Comparison of ENCODE assay signal across 17 cellular contexts in genomic region chr18:40949138-40949949, GRCh38.
A peak's percentile ranks its signal among the peaks of the same experiment; 100 is the strongest.
DNase-seq lines count a peak whose midpoint lies in the region; ATAC-seq and TF ChIP-seq lines count a peak whose summit lies in the region.
"Had no signal": no experiment of that assay in that cellular context is flagged by ENCODE, and none has a peak within 500 bp of the region (broad histone marks: within the 10 kb centered on the region; RNA-seq: fewer than 3 reads in every experiment).

No MANE protein-coding gene starts in this region.

- no peak overlapping the region for H3K23ac ChIP-seq in mesenchymal stem cell (ENCODE audit: low read length in 2 of 2)

- no peak overlapping the region for H3K18ac ChIP-seq in mesenchymal stem cell (ENCODE audit: low read depth in 1 of 2, low read length in 2 of 2)

- H3K14ac ChIP-seq in mesenchymal stem cell (ENCODE audit: low read length in 2 of 2) = no peak overlapping the region

- no peaks in the 10 kb centered on the region for H3K79me1 ChIP-seq in mesenchymal stem cell (replicated peaks; ENCODE audit: low read length, poor library complexity, severe bottlenecking)

- no peaks in the 10 kb centered on the region for H3K9me3 ChIP-seq in mesenchymal stem cell (ENCODE audit: control insufficient read depth, low read length)
- no peaks in the 10 kb centered on the region for H3K9me3 ChIP-seq in ascending aorta
- H3K9me3 ChIP-seq: colonic mucosa had no signal

- H3K27me3 ChIP-seq in mesenchymal stem cell (ENCODE audit: control insufficient read depth in 1 of 2, insufficient read depth in 1 of 2, low read length in 2 of 2) (no peaks in the 10 kb centered on the region), ascending aorta (no peaks in the 10 kb centered on the region)
- H3K27me3 ChIP-seq: colonic mucosa had no signal

- peak overlapping the region in 1 of 2 experiments; percentile 63 for H2BK12ac ChIP-seq in mesenchymal stem cell (ENCODE audit: low read length in 2 of 2)

- H3K36me3 ChIP-seq in mesenchymal stem cell (ENCODE audit: control insufficient read depth in 1 of 2, insufficient read depth in 2 of 2, low read depth in 1 of 2, low read length in 2 of 2) (no peaks in the 10 kb centered on the region), ascending aorta (no peaks in the 10 kb centered on the region)
- H3K36me3 ChIP-seq: colonic mucosa had no signal

- H2AK5ac ChIP-seq in mesenchymal stem cell (ENCODE audit: low read length, severe bottlenecking) = no peak overlapping the region

- peak overlapping the region in 1 of 2 experiments; percentile 60 for H3K4ac ChIP-seq in mesenchymal stem cell (ENCODE audit: low read depth in 1 of 2, low read length in 2 of 2)

- H4K91ac ChIP-seq in mesenchymal stem cell (ENCODE audit: low read length) = no peak overlapping the region

- DNase-seq in G401 (ENCODE audit: low spot score) (peak; percentile 24), NCI-H1105 (lab: John Stamatoyannopoulos, UW) (peak; percentile 28), RPMI8226 (peak; percentile 92), mesenchymal stem cell (no peak), GM19238 (ENCODE audit: insufficient read length, low spot score) (no peak), ascending aorta (ENCODE audit: low spot score in 2 of 2) (no peak), GM10248 (ENCODE audit: extremely low spot score) (no peak)
- DNase-seq: activated B cell treated with CpG ODN at 0.5 μM for 24 hours; activated T-cell treated with anti-CD3 and anti-CD28 coated beads, Interleukin-2, amount 50 U/mL, for 72 hours; colonic mucosa; HFFc6; hypothalamus; NCI-H2171 treated with DMSO at 0.1 percent for 48 hours; stimulated activated CD4-positive, alpha-beta T cell treated with anti-CD3 and anti-CD28 coated beads, Interleukin-15, amount 100 ng/mL, for 24 hours had no signal

- H2BK5ac ChIP-seq in mesenchymal stem cell (ENCODE audit: low read depth, low read length, poor library complexity, severe bottlenecking) = no peak overlapping the region

- POLR2A ChIA-PET in GM10248 (lab: Yijun Ruan, JAX) = no interaction called here

- peaks cover 1% of the 10 kb centered on the region for H3K4me1 ChIP-seq in mesenchymal stem cell (ENCODE audit: control insufficient read depth, insufficient read depth, low read depth, low read length)
- no peaks in the 10 kb centered on the region for H3K4me1 ChIP-seq in ascending aorta
- H3K4me1 ChIP-seq: colonic mucosa had no signal

- H3K4me3 ChIP-seq in mesenchymal stem cell (ENCODE audit: insufficient read depth in 1 of 2, low read depth in 1 of 2, low read length in 2 of 2) (no peak overlapping the region), ascending aorta (no peak overlapping the region)
- H3K4me3 ChIP-seq: colonic mucosa had no signal

- H3K9ac ChIP-seq in mesenchymal stem cell (ENCODE audit: low read length) = no peak overlapping the region

- WGBS in mesenchymal stem cell = 93% methylated on average over 10 of the region's 10 CpGs

- no peak overlapping the region for H2BK120ac ChIP-seq in mesenchymal stem cell (ENCODE audit: low read depth, low read length)

- no peak overlapping the region for H2AFZ ChIP-seq in mesenchymal stem cell (ENCODE audit: low read depth, low read length)

- H4K8ac ChIP-seq in mesenchymal stem cell (ENCODE audit: low read length) = peak overlapping the region; percentile 52

- no peak overlapping the region for H2BK15ac ChIP-seq in mesenchymal stem cell (ENCODE audit: low read depth, poor library complexity, severe bottlenecking)

- in situ Hi-C loops in G401 (cut with HindIII; ENCODE audit: low sequenced_read_pairs) = no loop called here

- intact Hi-C loops in ascending aorta (cut with DNase I) = no loop called here

- CTCF ChIA-PET in GM10248 (lab: Yijun Ruan, JAX) = interaction anchor here (1.1 to 1.2 kb wide), 2 partner anchors 9 to 19 kb away, joined by 3 to 4 read pairs; no protein-coding TSS in a partner anchor

- no peak overlapping the region for H3K4me2 ChIP-seq in mesenchymal stem cell (ENCODE audit: low read length, poor library complexity, severe bottlenecking)

- TF ChIP-seq CTCF in ascending aorta (IDR thresholded peaks at IDR 0.05) = no peak
- TF ChIP-seq CTCF in GM10248 (IDR thresholded peaks at IDR 0.05; ENCODE audit: control extremely low read depth, extremely low read depth, low read depth, missing control alignments) = no peak

- ATAC-seq in GM21526 (IDR thresholded peaks at IDR 0.05; ENCODE audit: low FRiP score, unreplicated experiment) = no peak
- ATAC-seq: activated T-cell treated with anti-CD3 and anti-CD28 coated beads, Interleukin-2, amount 50 U/mL, for 72 hours; Right ventricle myocardium inferior; stimulated activated memory B cell treated with anti-CD40 and anti-IgM and Interleukin-4, amounts not matched to agents 10 μg/mL and 1 μg/mL and 100 μg/mL, for 72 hours had no signal

- H3K27ac ChIP-seq in mesenchymal stem cell (ENCODE audit: low read length, poor library complexity, severe bottlenecking) = no peak overlapping the region
- H3K27ac ChIP-seq in ascending aorta = no peak overlapping the region
- H3K27ac ChIP-seq: colonic mucosa had no signal

Comparison
In these comparisons a context has a peak if more than half of its experiments do, and no peak if none do; other contexts are left out.
1. DNase-seq: peak in G401 (single experiment), NCI-H1105 (single experiment) and RPMI8226 (single experiment); none in mesenchymal stem cell (single experiment), GM19238 (single experiment), ascending aorta (0 of 2) and GM10248 (single experiment).